ENCODE assay signal across 22 cellular contexts in genomic region chr2:63399171-63399570, GRCh38.
DNase-seq lines count a peak whose midpoint lies in the region; ATAC-seq, FAIRE-seq and TF ChIP-seq lines count a peak whose summit lies in the region.
"Had no signal": no experiment of that assay in that cellular context is flagged by ENCODE, and none has a peak within 500 bp of the region (broad histone marks: within the 10 kb centered on the region; RNA-seq: fewer than 3 reads in every experiment).

No MANE protein-coding gene starts in this region.

- DNase-seq in D721Med (ENCODE audit: insufficient read length, low spot score) (peak; percentile 14), NCI-H1105 (lab: John Stamatoyannopoulos, UW) (peak; percentile 59), NCI-H446 treated with DMSO at 0.1 percent for 48 hours (lab: John Stamatoyannopoulos, UW) (peak; percentile 15), hippocampal formation (lab: John Stamatoyannopoulos, UW) (no peak), HAP-1 (ENCODE audit: low spot score in 2 of 2) (no peak)
- DNase-seq: activated CD4-positive, alpha-beta T cell treated with anti-CD3 and anti-CD28 coated beads, Interleukin-2, amount 10 ng/mL, durations not matched to agents 7 days and 5 days; activated naive CD4-positive, alpha-beta T cell treated with anti-CD3 and anti-CD28 coated beads for 36 hours; activated T-cell treated with anti-CD3 and anti-CD28 coated beads, Interleukin-2, amount 50 U/mL, for 72 hours; CD8-positive, alpha-beta memory T cell; effector CD8-positive, alpha-beta T cell; erythroblast; H7; heart right ventricle; naive B cell; NCI-H1048; nucleus accumbens; transverse colon had no signal

- H3K27me3 Mint-ChIP-seq in brain: no peaks in the 10 kb centered on the region
- H3K27me3 Mint-ChIP-seq: activated CD4-positive, alpha-beta T cell treated with anti-CD3 and anti-CD28 coated beads, Interleukin-2, amount 10 ng/mL, durations not matched to agents 7 days and 5 days; CD8-positive, alpha-beta memory T cell; naive B cell had no signal

- H3K9me3 ChIP-seq in HAP-1: no peaks in the 10 kb centered on the region
- H3K9me3 ChIP-seq: transverse colon had no signal

- no peak for TF ChIP-seq CTCF in D721Med (IDR thresholded peaks at IDR 0.05; ENCODE audit: insufficient read depth, missing control alignments)
- TF ChIP-seq CTCF in brain (conservative IDR thresholded peaks at IDR 0.05): no peak

- peak overlapping the region in 2 of 5 experiments; percentile 44 to 74 for H3K4me3 Mint-ChIP-seq in brain
- H3K4me3 Mint-ChIP-seq: activated CD4-positive, alpha-beta T cell treated with anti-CD3 and anti-CD28 coated beads, Interleukin-2, amount 10 ng/mL, durations not matched to agents 7 days and 5 days; activated naive CD4-positive, alpha-beta T cell treated with anti-CD3 and anti-CD28 coated beads for 36 hours; activated T-cell treated with anti-CD3 and anti-CD28 coated beads, Interleukin-2, amount 50 U/mL, for 72 hours; CD8-positive, alpha-beta memory T cell; naive B cell; T-helper 2 cell treated with Interferon-gamma antibody and Interleukin-4, amounts not matched to agents 5 μg/mL and 100 μg/mL, for 36 hours had no signal

- no peaks in the 10 kb centered on the region for H3K27me3 ChIP-seq in HAP-1 (ENCODE audit: low read depth)
- H3K27me3 ChIP-seq: heart right ventricle, transverse colon had no signal

- no peak for ATAC-seq in activated CD4-positive, CD25-positive, alpha-beta regulatory T cell treated with anti-CD3 and anti-CD28 coated beads, Interleukin-2, amount 50 U/mL, for 24 hours
- ATAC-seq: activated T-cell treated with anti-CD3 and anti-CD28 coated beads, Interleukin-2, amount 50 U/mL, for 72 hours; heart right ventricle; left lobe of liver had no signal

- no peaks in the 10 kb centered on the region for H3K36me3 ChIP-seq in HAP-1 (replicated peaks)
- H3K36me3 ChIP-seq: transverse colon had no signal

- H3K27ac Mint-ChIP-seq in brain: peak overlapping the region in 4 of 5 experiments; percentile 29 to 84 (median 64)
- H3K27ac Mint-ChIP-seq: activated CD4-positive, alpha-beta T cell treated with anti-CD3 and anti-CD28 coated beads, Interleukin-2, amount 10 ng/mL, durations not matched to agents 7 days and 5 days; activated naive CD4-positive, alpha-beta T cell treated with anti-CD3 and anti-CD28 coated beads for 36 hours; activated T-cell treated with anti-CD3 and anti-CD28 coated beads, Interleukin-2, amount 50 U/mL, for 72 hours; T-helper 2 cell treated with Interferon-gamma antibody and Interleukin-4, amounts not matched to agents 5 μg/mL and 100 μg/mL, for 36 hours had no signal

- no peak overlapping the region for H3K4me3 ChIP-seq in HAP-1
- H3K4me3 ChIP-seq: heart right ventricle, transverse colon had no signal

- peak; percentile 84 for FAIRE-seq in D721Med (lab: Jason Lieb, UNC)
- FAIRE-seq: GM12892 had no signal

- H3K36me3 Mint-ChIP-seq in brain: peaks cover 39% of the 10 kb centered on the region

- in situ Hi-C loops in HAP-1 (cut with MboI; ENCODE audit: low sequenced_read_pairs): no loop called here

- peaks cover 8% of the 10 kb centered on the region for H3K4me1 Mint-ChIP-seq in brain
- H3K4me1 Mint-ChIP-seq: activated CD4-positive, alpha-beta T cell treated with anti-CD3 and anti-CD28 coated beads, Interleukin-2, amount 10 ng/mL, durations not matched to agents 7 days and 5 days; CD8-positive, alpha-beta memory T cell; naive B cell had no signal

- H3K9me3 Mint-ChIP-seq in brain: peaks cover 0 to 19% (median 10%) of the 10 kb centered on the region in 5 experiments
- H3K9me3 Mint-ChIP-seq: T-helper 2 cell treated with Interferon-gamma antibody and Interleukin-4, amounts not matched to agents 5 μg/mL and 100 μg/mL, for 36 hours had no signal

- peaks cover 16% of the 10 kb centered on the region for H3K4me1 ChIP-seq in HAP-1
- H3K4me1 ChIP-seq: heart right ventricle, transverse colon had no signal

Comparison
In these comparisons a context has a peak if more than half of its experiments do, and no peak if none do; other contexts are left out.
1. DNase-seq: peak in D721Med (single experiment), NCI-H1105 (single experiment) and NCI-H446 treated with DMSO at 0.1 percent for 48 hours (single experiment); none in hippocampal formation (0 of 2) and HAP-1 (0 of 2).